ENCODE assay signal across 18 cellular contexts in genomic region chr17:16191604-16192003, GRCh38. TPM values are rescaled to one million over a fixed set of nuclear protein-coding genes. Genes with fewer than 3 reads are reported as not detected.
DNase-seq lines count a peak whose midpoint lies in the region; ATAC-seq, FAIRE-seq and TF ChIP-seq lines count a peak whose summit lies in the region.
"Had no signal": no experiment of that assay in that cellular context is flagged by ENCODE, and none has a peak within 500 bp of the region (broad histone marks: within the 10 kb centered on the region; RNA-seq: fewer than 3 reads in every experiment).

No MANE protein-coding gene starts in this region.

- peaks cover 10% of the 10 kb centered on the region for H3K4me1 Mint-ChIP-seq in astrocyte (ENCODE audit: low read depth, unreplicated experiment)

- no peaks in the 10 kb centered on the region for H3K9me3 ChIP-seq in HepG2 (ENCODE audit: low read length)
- no peaks in the 10 kb centered on the region for H3K9me3 ChIP-seq in right lobe of liver
- no peaks in the 10 kb centered on the region for H3K9me3 ChIP-seq in astrocyte (ENCODE audit: insufficient read depth, low read depth, low read length)
- no peaks in the 10 kb centered on the region for H3K9me3 ChIP-seq in subcutaneous abdominal adipose tissue (ENCODE audit: control insufficient read depth in 5 of 5, low read length in 5 of 5)

- H3K79me2 ChIP-seq in HepG2 (ENCODE audit: insufficient read depth, low read length), result peaks cover 60% of the 10 kb centered on the region
- H3K79me2 ChIP-seq in astrocyte (ENCODE audit: insufficient read depth, low read length), result peaks cover 96% of the 10 kb centered on the region

- no peaks in the 10 kb centered on the region for H3K27me3 Mint-ChIP-seq in astrocyte (ENCODE audit: low read depth, unreplicated experiment)
- H3K27me3 Mint-ChIP-seq: B cell had no signal

- H3K4me1 ChIP-seq in HepG2 (ENCODE audit: insufficient read depth, low read length) (no peaks in the 10 kb centered on the region), right lobe of liver (no peaks in the 10 kb centered on the region), astrocyte (ENCODE audit: insufficient read depth, low read length) (no peaks in the 10 kb centered on the region), subcutaneous abdominal adipose tissue (ENCODE audit: control insufficient read depth in 5 of 5, insufficient read depth in 5 of 5, low read length in 5 of 5) (peaks cover 0 to 12% (median 4%) of the 10 kb centered on the region in 5 donors)

- peaks cover 1 to 61% of the 10 kb centered on the region in 2 experiments; a peak in 3 of 5 replicates for H3K36me3 ChIP-seq in HepG2 (replicated peaks in 1 of 2; ENCODE audit: control insufficient read depth in 1 of 2, insufficient read depth in 2 of 2, low read length in 2 of 2)
- H3K36me3 ChIP-seq in right lobe of liver, result peaks cover 0 to 42% (median 8%) of the 10 kb centered on the region in 4 donors
- H3K36me3 ChIP-seq in astrocyte (ENCODE audit: insufficient read depth, low read length), result peaks cover 7% of the 10 kb centered on the region
- peaks cover 8 to 30% (median 18%) of the 10 kb centered on the region in 5 donors for H3K36me3 ChIP-seq in subcutaneous abdominal adipose tissue (ENCODE audit: control insufficient read depth in 5 of 5, insufficient read depth in 5 of 5, low read length in 5 of 5)

- no peaks in the 10 kb centered on the region for H4K20me1 ChIP-seq in HepG2 (ENCODE audit: insufficient read depth, low read length)
- peaks cover 35% of the 10 kb centered on the region for H4K20me1 ChIP-seq in astrocyte (ENCODE audit: insufficient read depth, low read length)

- TF ChIP-seq RAD21 in HepG2 (CRISPR knock-in tag; IDR thresholded peaks at IDR 0.05), result no peak

- H3K4me2 ChIP-seq in HepG2 (ENCODE audit: low read depth, low read length), result no peak overlapping the region
- H3K4me2 ChIP-seq in astrocyte (ENCODE audit: low read length), result no peak overlapping the region

- H3K4me3 ChIP-seq in HepG2 (replicated peaks in 1 of 3; ENCODE audit: insufficient read depth in 1 of 3, low read depth in 2 of 3, low read length in 3 of 3), result no peak overlapping the region
- H3K4me3 ChIP-seq in right lobe of liver, result no peak overlapping the region
- no peak overlapping the region for H3K4me3 ChIP-seq in astrocyte (ENCODE audit: insufficient read depth, low read depth, low read length)
- no peak overlapping the region for H3K4me3 ChIP-seq in fibroblast of mammary gland (ENCODE audit: control insufficient read depth, low read depth, low read length)
- H3K4me3 ChIP-seq in subcutaneous abdominal adipose tissue (ENCODE audit: low read depth in 1 of 5, low read length in 5 of 5), result no peak overlapping the region
- H3K4me3 ChIP-seq: GM23248 had no signal

- TF ChIP-seq POLR2A in HepG2 (IDR thresholded peaks at IDR 0.05; ENCODE audit: insufficient read depth in 1 of 2, low read depth in 2 of 2, low read length in 2 of 2) (no peak), right lobe of liver (IDR thresholded peaks at IDR 0.05) (no peak)

- H3K27ac Mint-ChIP-seq in astrocyte (ENCODE audit: unreplicated experiment), result peak overlapping the region; percentile 60
- H3K27ac Mint-ChIP-seq: B cell had no signal

- H2AFZ ChIP-seq in HepG2 (ENCODE audit: low read length), result no peak overlapping the region
- H2AFZ ChIP-seq in astrocyte (ENCODE audit: low read depth, low read length), result no peak overlapping the region
- H2AFZ ChIP-seq: GM23248 had no signal

- in situ Hi-C loops in HepG2 (cut with HindIII; ENCODE audit: extremely low pct_ligation_motif_present, low pct_unique_long_range_greater_than_20kb), result no loop called here

- TF ChIP-seq EP300 in HepG2 (IDR thresholded peaks at IDR 0.05; ENCODE audit: low read depth in 2 of 2, low read length in 2 of 2), result no peak
- TF ChIP-seq EP300 in HepG2 (CRISPR knock-in tag; IDR thresholded peaks at IDR 0.05; ENCODE audit: borderline replicate concordance), result no peak

- CTCF ChIA-PET in HepG2 (lab: Yijun Ruan, JAX; ENCODE audit: low intra/inter-chr PET ratio, low total read pairs), result no interaction called here

- H3K27me3 ChIP-seq in HepG2 (ENCODE audit: control insufficient read depth in 1 of 2, insufficient read depth in 2 of 2, low read length in 2 of 2), result no peaks in the 10 kb centered on the region
- H3K27me3 ChIP-seq in right lobe of liver, result no peaks in the 10 kb centered on the region
- no peaks in the 10 kb centered on the region for H3K27me3 ChIP-seq in astrocyte (ENCODE audit: insufficient read depth, low read length)
- no peaks in the 10 kb centered on the region for H3K27me3 ChIP-seq in subcutaneous abdominal adipose tissue (ENCODE audit: control insufficient read depth in 5 of 5, insufficient read depth in 4 of 5, low read length in 5 of 5)

- TSS peak; percentile 12 for BruUV-seq in HepG2 (replicated peaks; lab: Mats Ljungman, UMichigan)

- H3K27ac ChIP-seq in HepG2 (ENCODE audit: extremely low read length, insufficient read depth, low read length) (no peak overlapping the region), right lobe of liver (no peak overlapping the region), astrocyte (ENCODE audit: low read depth, low read length) (no peak overlapping the region), subcutaneous abdominal adipose tissue (ENCODE audit: low read depth, low read length) (peak overlapping the region; percentile 9)
- H3K27ac ChIP-seq: GM23248 had no signal

- intact Hi-C loops in HepG2 (cut with micrococcal nuclease; ENCODE audit: unreplicated experiment) (no loop called here), right lobe of liver (cut with DNase I) (no loop called here)

- DNase-seq in HepG2 (ENCODE audit: low spot score), result no peak
- no peak for DNase-seq in right lobe of liver
- no peak for DNase-seq in astrocyte (ENCODE audit: low read depth)
- peak; percentile 33 for DNase-seq in fibroblast of mammary gland (ENCODE audit: low read depth)
- DNase-seq in NCI-H128 (lab: John Stamatoyannopoulos, UW; ENCODE audit: unreplicated experiment), result no peak
- DNase-seq: DMS 273 treated with DMSO at 0.1 percent for 48 hours, GM23248, KBM-7, NCI-H1092, NCI-H1694, NCI-H2107, NCI-H345, SHP77 treated with DMSO at 0.1 percent for 48 hours had no signal

- WGBS in HepG2 (ENCODE audit: low lambda C conversion rate), result 96% methylated on average over 3 of the region's 3 CpGs
- 100% methylated on average over 1 of the region's 3 CpGs for WGBS in right lobe of liver (ENCODE audit: insufficient coverage, low coverage, low lambda C conversion rate, missing lambda C conversion rate)

- H3K36me3 Mint-ChIP-seq in astrocyte (ENCODE audit: low read depth, unreplicated experiment), result peaks cover 6% of the 10 kb centered on the region

- POLR2A ChIA-PET in HepG2 (lab: Yijun Ruan, JAX), result no interaction called here

- H3K9me3 Mint-ChIP-seq in astrocyte (ENCODE audit: unreplicated experiment), result no peaks in the 10 kb centered on the region

- H3K9ac ChIP-seq in HepG2 (ENCODE audit: insufficient read depth, low read depth, low read length) (no peak overlapping the region), astrocyte (ENCODE audit: low read length) (no peak overlapping the region), subcutaneous abdominal adipose tissue (ENCODE audit: low read length in 5 of 5) (no peak overlapping the region)
- H3K9ac ChIP-seq: GM23248 had no signal

- no peak for TF ChIP-seq CTCF in HepG2 (CRISPR knock-in tag; IDR thresholded peaks at IDR 0.05)
- TF ChIP-seq CTCF in right lobe of liver (IDR thresholded peaks at IDR 0.05), result no peak
- TF ChIP-seq CTCF in astrocyte (IDR thresholded peaks at IDR 0.05; ENCODE audit: insufficient read depth, low read depth, low read length), result no peak
- TF ChIP-seq CTCF in fibroblast of mammary gland (conservative IDR thresholded peaks at IDR 0.05; ENCODE audit: control insufficient read depth, insufficient read depth, low read depth, low read length), result no peak

- no peak overlapping the region for H3K4me3 Mint-ChIP-seq in astrocyte (ENCODE audit: unreplicated experiment)
- H3K4me3 Mint-ChIP-seq: B cell had no signal

- FAIRE-seq in HepG2 (lab: Jason Lieb, UNC) (no peak), astrocyte (lab: Jason Lieb, UNC) (no peak)

- ATAC-seq in HepG2, result no peak
- ATAC-seq in right lobe of liver, result no peak
- no peak for ATAC-seq in HG02970 (IDR thresholded peaks at IDR 0.05; ENCODE audit: low FRiP score, unreplicated experiment)
- ATAC-seq in GM21529 (IDR thresholded peaks at IDR 0.05; ENCODE audit: unreplicated experiment), result no peak
- ATAC-seq: Panc1 had no signal

RNA-seq across cellular contexts. Expression of gene NCOR1, which starts 23.7 kb away (rescaled TPM):
- 57.0 and 80.4 TPM in 2 replicates for total RNA-seq in HepG2 (2016; rRNA removed; fragmentation: Illumina TruSeq; extraction: Trizol)
- total RNA-seq in HepG2 (2016; cell fraction: cytosol; rRNA removed; fragmentation: Illumina TruSeq; extraction: Trizol; ENCODE audit: low read depth), result 22.7 and 28.3 TPM in 2 replicates
- total RNA-seq in HepG2 (2016; cell fraction: insoluble cytoplasmic fraction; rRNA removed; fragmentation: Illumina TruSeq; extraction: Trizol), result 55.2 and 73.8 TPM in 2 replicates
- total RNA-seq in HepG2 (2016; cell fraction: membrane; rRNA removed; fragmentation: Illumina TruSeq; extraction: Trizol), result 34.0 and 36.2 TPM in 2 replicates
- total RNA-seq in HepG2 (2016; cell fraction: nucleus; rRNA removed; fragmentation: Illumina TruSeq; extraction: Trizol), result 89.2 and 101 TPM in 2 replicates
- 65.5 and 71.7 TPM in 2 replicates for polyA plus RNA-seq in HepG2 (2011; rRNA removed)
- polyA plus RNA-seq in HepG2 (2011; cell fraction: cytosol; rRNA removed), result 55.8 and 62.9 TPM in 2 replicates
- polyA plus RNA-seq in HepG2 (2011; cell fraction: nucleus; rRNA removed), result 116 and 122 TPM in 2 replicates
- 42.3 and 47.6 TPM in 2 replicates for polyA plus RNA-seq in HepG2 (2012)
- polyA plus RNA-seq in HepG2 (2016; cell fraction: cytosol; fragmentation: Illumina TruSeq; extraction: Trizol; ENCODE audit: low read depth), result 3.8 and 4.9 TPM in 2 replicates
- 80.6 and 82.5 TPM in 2 replicates for polyA plus RNA-seq in HepG2 (2016; cell fraction: insoluble cytoplasmic fraction; fragmentation: Illumina TruSeq; extraction: Trizol; ENCODE audit: low read depth)
- polyA plus RNA-seq in HepG2 (2016; cell fraction: membrane; fragmentation: Illumina TruSeq; extraction: Trizol; ENCODE audit: low read depth), result 11.3 TPM in 2 replicates
- polyA plus RNA-seq in HepG2 (2016; cell fraction: nucleus; fragmentation: Illumina TruSeq; extraction: Trizol; ENCODE audit: insufficient read depth, low read depth), result 85.3 and 89.2 TPM in 2 replicates
- 273 and 332 TPM in 2 replicates for polyA minus RNA-seq in HepG2 (2011; rRNA and poly(A)+ RNA removed; ENCODE audit: low replicate concordance)
- polyA minus RNA-seq in HepG2 (2011; cell fraction: cytosol; rRNA and poly(A)+ RNA removed), result 62.3 and 64.1 TPM in 2 replicates
- 263 and 278 TPM in 2 replicates for polyA minus RNA-seq in HepG2 (2011; cell fraction: nucleus; rRNA and poly(A)+ RNA removed)
- 10 to 100 TPM; 52.6 to 76.8 (median 65.1) TPM for total RNA-seq in right lobe of liver
- total RNA-seq in astrocyte, result 119 and 121 TPM in 2 replicates

RNA-seq across cellular contexts. Expression of gene PIGL, which starts 25.4 kb away (rescaled TPM):
- total RNA-seq in HepG2 (2016; rRNA removed; fragmentation: Illumina TruSeq; extraction: Trizol) (9.8 and 28.5 TPM in 2 replicates), right lobe of liver (10 to 100 TPM in 5 of 6 experiments, 1 to 10 TPM in 1; 8.5 to 29.7 (median 14.9) TPM), astrocyte (21.9 and 25.5 TPM in 2 replicates)
- total RNA-seq in HepG2 (2016; cell fraction: cytosol; rRNA removed; fragmentation: Illumina TruSeq; extraction: Trizol; ENCODE audit: low read depth), result 7.4 and 8.4 TPM in 2 replicates
- 9.8 and 25.0 TPM in 2 replicates for total RNA-seq in HepG2 (2016; cell fraction: insoluble cytoplasmic fraction; rRNA removed; fragmentation: Illumina TruSeq; extraction: Trizol)
- 8.9 and 10.6 TPM in 2 replicates for total RNA-seq in HepG2 (2016; cell fraction: membrane; rRNA removed; fragmentation: Illumina TruSeq; extraction: Trizol)
- total RNA-seq in HepG2 (2016; cell fraction: nucleus; rRNA removed; fragmentation: Illumina TruSeq; extraction: Trizol), result 39.8 and 46.5 TPM in 2 replicates
- polyA plus RNA-seq in HepG2 (2011; rRNA removed), result 63.8 and 89.6 TPM in 2 replicates
- polyA plus RNA-seq in HepG2 (2011; cell fraction: cytosol; rRNA removed), result 27.7 and 28.2 TPM in 2 replicates
- polyA plus RNA-seq in HepG2 (2011; cell fraction: nucleus; rRNA removed), result 389 and 455 TPM in 2 replicates
- 42.2 and 50.5 TPM in 2 replicates for polyA plus RNA-seq in HepG2 (2012)
- 3.6 and 3.9 TPM in 2 replicates for polyA plus RNA-seq in HepG2 (2016; cell fraction: cytosol; fragmentation: Illumina TruSeq; extraction: Trizol; ENCODE audit: low read depth)
- polyA plus RNA-seq in HepG2 (2016; cell fraction: insoluble cytoplasmic fraction; fragmentation: Illumina TruSeq; extraction: Trizol; ENCODE audit: low read depth), result 9.6 and 11.6 TPM in 2 replicates
- 4.3 and 5.4 TPM in 2 replicates for polyA plus RNA-seq in HepG2 (2016; cell fraction: membrane; fragmentation: Illumina TruSeq; extraction: Trizol; ENCODE audit: low read depth)
- polyA plus RNA-seq in HepG2 (2016; cell fraction: nucleus; fragmentation: Illumina TruSeq; extraction: Trizol; ENCODE audit: insufficient read depth, low read depth), result 49.3 and 55.4 TPM in 2 replicates
- polyA minus RNA-seq in HepG2 (2011; rRNA and poly(A)+ RNA removed; ENCODE audit: low replicate concordance), result 28.9 and 42.8 TPM in 2 replicates
- 9.2 and 9.4 TPM in 2 replicates for polyA minus RNA-seq in HepG2 (2011; cell fraction: cytosol; rRNA and poly(A)+ RNA removed)
- polyA minus RNA-seq in HepG2 (2011; cell fraction: nucleus; rRNA and poly(A)+ RNA removed), result 78.7 and 99.5 TPM in 2 replicates
